Comparison of ENCODE assay signal across 17 cellular contexts in the genomic region with DNA sequence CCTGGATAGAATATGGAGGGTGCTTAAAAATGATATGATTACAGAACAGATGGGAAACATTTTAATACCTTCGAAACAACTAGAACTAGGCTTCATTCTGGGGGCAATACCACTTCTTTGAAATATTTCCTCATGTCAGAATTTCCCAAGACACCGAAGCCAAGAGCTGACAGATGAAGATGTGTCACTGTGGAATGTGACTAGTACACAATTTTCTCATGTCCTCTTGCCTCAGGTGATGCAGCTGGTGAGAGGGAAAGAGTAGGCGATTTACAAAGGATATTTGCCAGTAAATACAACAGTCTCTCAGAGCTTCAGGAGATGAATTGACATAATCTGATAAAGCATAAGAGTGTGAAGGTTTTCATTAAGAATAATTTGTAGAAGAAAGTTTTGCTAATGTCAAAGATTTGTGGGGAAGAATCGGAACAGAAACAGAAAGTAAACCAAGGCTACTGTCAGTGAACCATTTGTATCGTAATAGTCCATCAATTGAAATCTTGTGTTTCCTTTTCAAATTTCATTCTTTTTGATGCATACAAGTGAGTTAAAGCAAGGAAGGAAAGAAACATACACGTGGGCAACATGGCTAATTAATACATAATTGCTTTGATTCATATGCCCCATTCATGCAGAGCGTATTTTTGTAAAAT.
DNase-seq lines count a peak whose midpoint lies in the region; ATAC-seq and TF ChIP-seq lines count a peak whose summit lies in the region.
"Had no signal": no experiment of that assay in that cellular context is flagged by ENCODE, and none has a peak within 500 bp of the region (broad histone marks: within the 10 kb centered on the region; RNA-seq: fewer than 3 reads in every experiment).

No MANE protein-coding gene starts in this region.

- ATAC-seq in Right ventricle myocardium superior (ENCODE audit: poor library complexity) (peak; percentile 46), Right ventricle myocardium inferior (no peak), lower lobe of right lung (no peak), upper lobe of right lung (no peak), GM21619 (IDR thresholded peaks at IDR 0.05; ENCODE audit: unreplicated experiment) (no peak)
- ATAC-seq: activated T-helper 17 cell treated with anti-CD3 and anti-CD28 coated beads, Interleukin-2, amount 50 U/mL, for 72 hours had no signal

- H3K27me3 ChIP-seq in lower lobe of right lung (ENCODE audit: low read depth) (no peaks in the 10 kb centered on the region), upper lobe of right lung (no peaks in the 10 kb centered on the region)

- H3K9me3 ChIP-seq in lower lobe of right lung (no peaks in the 10 kb centered on the region), upper lobe of right lung (no peaks in the 10 kb centered on the region)

- H3K36me3 ChIP-seq in lower lobe of right lung (no peaks in the 10 kb centered on the region), upper lobe of right lung (no peaks in the 10 kb centered on the region)

- H3K27ac ChIP-seq in coronary artery (peak overlapping the region; percentile 39 to 69), lower lobe of right lung (no peak overlapping the region), upper lobe of right lung (peak overlapping the region; percentile 15)

- no peak for DNase-seq in Right ventricle myocardium superior
- no peak for DNase-seq in Right ventricle myocardium inferior (ENCODE audit: missing footprints)
- no peak for DNase-seq in coronary artery (ENCODE audit: low spot score)
- no peak for DNase-seq in lower lobe of right lung
- DNase-seq in upper lobe of right lung, result no peak
- DNase-seq in activated T-cell treated with anti-CD3 and anti-CD28 coated beads for 4 hours, result no peak
- DNase-seq in effector CD4-positive, alpha-beta T cell, result no peak
- DNase-seq: activated CD4-positive, alpha-beta T cell treated with anti-CD3 and anti-CD28 coated beads for 48 hours; central memory CD4-positive, alpha-beta T cell; DMS53; foreskin melanocyte; kidney glomerular epithelial cell; NCI-H226; SIG-M5; substantia nigra had no signal

- H3K4me3 ChIP-seq in coronary artery (peak overlapping the region; percentile 59), lower lobe of right lung (peak overlapping the region; percentile 38), upper lobe of right lung (peak overlapping the region; percentile 42)

- TF ChIP-seq CTCF in coronary artery (IDR thresholded peaks at IDR 0.05) (no peak), lower lobe of right lung (IDR thresholded peaks at IDR 0.05) (no peak), upper lobe of right lung (IDR thresholded peaks at IDR 0.05) (no peak)

- H3K4me1 ChIP-seq in lower lobe of right lung (no peaks in the 10 kb centered on the region), upper lobe of right lung (no peaks in the 10 kb centered on the region)

- intact Hi-C loops in Right ventricle myocardium superior (cut with DNase I), result no loop called here
- intact Hi-C loops in Right ventricle myocardium inferior (cut with DNase I), result no loop called here
- intact Hi-C loops in lower lobe of right lung (cut with DNase I), result no loop called here
- intact Hi-C loops in upper lobe of right lung (cut with DNase I), result no loop called here
